ENCODE assay signal across 8 cellular contexts in genomic region chr11:130213143-130213978, GRCh38. TPM values are rescaled to one million over a fixed set of nuclear protein-coding genes. Genes with fewer than 3 reads are reported as not detected.
DNase-seq lines count a peak whose midpoint lies in the region; ATAC-seq and TF ChIP-seq lines count a peak whose summit lies in the region.

No MANE protein-coding gene starts in this region.

- no peak overlapping the region for H3K4me3 Mint-ChIP-seq in activated T-cell treated with anti-CD3 and anti-CD28 coated beads, Interleukin-2, amount 50 U/mL, for 24 hours
- peak overlapping the region; percentile 44 for H3K4me3 Mint-ChIP-seq in neural progenitor cell

- ATAC-seq in GM18907 (IDR thresholded peaks at IDR 0.05; ENCODE audit: unreplicated experiment) (peak; percentile 87), HG03159 (IDR thresholded peaks at IDR 0.05; ENCODE audit: unreplicated experiment) (peak; percentile 84)

- H3K9me2 ChIP-seq in OCI-LY1 (ENCODE audit: low read depth, low read length) = no peaks in the 10 kb centered on the region

- TF ChIP-seq CTCF in AG10803 (conservative IDR thresholded peaks at IDR 0.05; ENCODE audit: low read length) = peak; percentile 91
- TF ChIP-seq CTCF in OCI-LY1 (IDR thresholded peaks at IDR 0.05; ENCODE audit: low read length) = peak; percentile 79
- peak; percentile 95 for TF ChIP-seq CTCF in neural progenitor cell (IDR thresholded peaks at IDR 0.05)

- peaks cover 3% of the 10 kb centered on the region for H3K27me3 Mint-ChIP-seq in activated T-cell treated with anti-CD3 and anti-CD28 coated beads, Interleukin-2, amount 50 U/mL, for 24 hours
- peaks cover 10% of the 10 kb centered on the region for H3K27me3 Mint-ChIP-seq in neural progenitor cell (ENCODE audit: insufficient read depth, low read depth)

- no peaks in the 10 kb centered on the region for H3K27me3 ChIP-seq in OCI-LY1 (ENCODE audit: insufficient read depth, low read length)
- H3K27me3 ChIP-seq in neural progenitor cell = peaks cover 9% of the 10 kb centered on the region

- no peak overlapping the region for H3K27ac Mint-ChIP-seq in activated T-cell treated with anti-CD3 and anti-CD28 coated beads, Interleukin-2, amount 50 U/mL, for 24 hours
- no peak overlapping the region for H3K27ac Mint-ChIP-seq in neural progenitor cell

- H3K36me3 Mint-ChIP-seq in activated T-cell treated with anti-CD3 and anti-CD28 coated beads, Interleukin-2, amount 50 U/mL, for 24 hours (ENCODE audit: low read depth) = no peaks in the 10 kb centered on the region
- H3K36me3 Mint-ChIP-seq in neural progenitor cell = no peaks in the 10 kb centered on the region

- H3K9me3 ChIP-seq in OCI-LY1 (ENCODE audit: low read length) (no peaks in the 10 kb centered on the region), neural progenitor cell (ENCODE audit: low read depth) (no peaks in the 10 kb centered on the region)

- H3K9me3 Mint-ChIP-seq in activated T-cell treated with anti-CD3 and anti-CD28 coated beads, Interleukin-2, amount 50 U/mL, for 24 hours = no peaks in the 10 kb centered on the region
- no peaks in the 10 kb centered on the region for H3K9me3 Mint-ChIP-seq in neural progenitor cell

- no peak for DNase-seq in AG10803 (ENCODE audit: low read depth)
- DNase-seq in activated T-cell treated with anti-CD3 and anti-CD28 coated beads, Interleukin-2, amount 50 U/mL, for 24 hours = peak; percentile 85
- peak; percentile 16 for DNase-seq in fibroblast of peridontal ligament (ENCODE audit: extremely low read depth)
- peak; percentile 74 for DNase-seq in neural progenitor cell (ENCODE audit: low spot score)
- peak in 41 of 49 donors; percentile 11 to 79 (median 44) for DNase-seq in substantia nigra (lab: John Stamatoyannopoulos, UW)

- H3K4me2 ChIP-seq in OCI-LY1 (ENCODE audit: low read length) (no peak overlapping the region), neural progenitor cell (peak overlapping the region; percentile 33)

- no peaks in the 10 kb centered on the region for H3F3A ChIP-seq in OCI-LY1 (ENCODE audit: insufficient read depth, low read length)
- no peaks in the 10 kb centered on the region for H3F3A ChIP-seq in neural progenitor cell (ENCODE audit: low read depth)

- no peaks in the 10 kb centered on the region for H4K20me1 ChIP-seq in OCI-LY1 (ENCODE audit: insufficient read depth, low read length)
- H4K20me1 ChIP-seq in neural progenitor cell (ENCODE audit: low read depth) = no peaks in the 10 kb centered on the region

- no peak overlapping the region for H3K27ac ChIP-seq in OCI-LY1 (ENCODE audit: low read depth, low read length, poor library complexity, severe bottlenecking)
- H3K27ac ChIP-seq in neural progenitor cell = no peak overlapping the region
- H3K27ac ChIP-seq in substantia nigra (ENCODE audit: low read depth, low read length, poor library complexity, severe bottlenecking) = no peak overlapping the region

- H3K9ac ChIP-seq in OCI-LY1 (ENCODE audit: low read length) (no peak overlapping the region), neural progenitor cell (no peak overlapping the region)

- H3K79me2 ChIP-seq in OCI-LY1 (ENCODE audit: insufficient read depth, low read length) (no peaks in the 10 kb centered on the region), neural progenitor cell (ENCODE audit: low read depth) (no peaks in the 10 kb centered on the region)

- H3K36me3 ChIP-seq in OCI-LY1 (ENCODE audit: insufficient read depth, low read length) (peaks cover 54% of the 10 kb centered on the region), neural progenitor cell (no peaks in the 10 kb centered on the region)

- H3K4me1 ChIP-seq in OCI-LY1 (ENCODE audit: insufficient read depth, low read length, severe bottlenecking) = peaks cover 6% of the 10 kb centered on the region
- H3K4me1 ChIP-seq in neural progenitor cell = no peaks in the 10 kb centered on the region

- H3K4me3 ChIP-seq in AG10803 (ENCODE audit: low read length) (no peak overlapping the region), OCI-LY1 (ENCODE audit: low read depth, low read length, poor library complexity, severe bottlenecking) (no peak overlapping the region), neural progenitor cell (no peak overlapping the region)

- H3K4me1 Mint-ChIP-seq in activated T-cell treated with anti-CD3 and anti-CD28 coated beads, Interleukin-2, amount 50 U/mL, for 24 hours (ENCODE audit: low read depth) = no peaks in the 10 kb centered on the region
- H3K4me1 Mint-ChIP-seq in neural progenitor cell = peaks cover 18% of the 10 kb centered on the region

- H2AFZ ChIP-seq in OCI-LY1 (ENCODE audit: low read length) = no peak overlapping the region
- peak overlapping the region; percentile 73 for H2AFZ ChIP-seq in neural progenitor cell (replicated peaks)

RNA-seq across cellular contexts. Expression of gene ST14, which starts 53.8 kb away (rescaled TPM):
- total RNA-seq in neural progenitor cell (ENCODE audit: low replicate concordance) = 1.4 and 2.4 TPM in 2 replicates
